Comparison of ENCODE assay signal across 13 cellular contexts in the genomic region with DNA sequence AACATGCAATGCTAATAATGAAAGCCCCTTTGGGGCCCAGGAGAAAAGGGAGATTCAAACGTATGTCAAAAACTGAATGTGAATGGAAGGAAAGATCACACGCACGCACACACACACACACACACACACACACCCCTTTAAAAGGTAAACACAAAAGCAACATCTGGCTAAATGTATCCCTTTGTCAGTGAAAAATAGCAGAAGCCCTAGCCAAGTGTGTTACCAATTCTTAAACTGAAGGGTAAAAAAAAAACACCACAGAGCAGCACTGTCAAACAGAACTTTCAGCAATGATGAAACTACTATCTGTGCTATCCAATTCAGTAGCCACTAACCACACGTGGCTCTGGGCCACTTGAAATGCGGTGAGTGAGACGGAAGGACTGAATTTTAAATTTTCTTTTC. TPM values are rescaled to one million over a fixed set of nuclear protein-coding genes. Genes with fewer than 3 reads are reported as not detected.
DNase-seq lines count a peak whose midpoint lies in the region; ATAC-seq and TF ChIP-seq lines count a peak whose summit lies in the region.
"Had no signal": no experiment of that assay in that cellular context is flagged by ENCODE, and none has a peak within 500 bp of the region (broad histone marks: within the 10 kb centered on the region; RNA-seq: fewer than 3 reads in every experiment).

No MANE protein-coding gene starts in this region.

- H3K4me3 ChIP-seq in SU-DHL-6 (ENCODE audit: insufficient read depth, low read length, poor library complexity, severe bottlenecking), result peak overlapping the region; percentile 66
- H3K4me3 ChIP-seq in fibroblast of mammary gland (ENCODE audit: control insufficient read depth, low read depth, low read length), result no peak overlapping the region
- H3K4me3 ChIP-seq: uterus had no signal

- no peaks in the 10 kb centered on the region for H3K27me3 Mint-ChIP-seq in CD4-positive, alpha-beta T cell

- peaks cover 92% of the 10 kb centered on the region for H3K79me2 ChIP-seq in SU-DHL-6 (ENCODE audit: insufficient read depth, low read length)
- H3K79me2 ChIP-seq: parathyroid adenoma had no signal

- H3K4me2 ChIP-seq in SU-DHL-6 (ENCODE audit: low read depth, low read length, poor library complexity, severe bottlenecking), result peak overlapping the region; percentile 97

- POLR2A ChIA-PET in CD4-positive, alpha-beta T cell (lab: Charles Lee), result interaction anchor here (1.0 to 1.1 kb wide), 2 partner anchors 12 to 131 kb away, joined by 3 read pairs; no protein-coding TSS in a partner anchor

- peaks cover 29% of the 10 kb centered on the region for H3K36me3 ChIP-seq in SU-DHL-6 (ENCODE audit: low read length)
- H3K36me3 ChIP-seq: uterus had no signal

- TF ChIP-seq CTCF in CD4-positive, alpha-beta T cell (IDR thresholded peaks at IDR 0.05), result no peak
- TF ChIP-seq CTCF in SU-DHL-6 (IDR thresholded peaks at IDR 0.05; ENCODE audit: insufficient read depth, low read length, poor library complexity, severe bottlenecking) (no peak), fibroblast of mammary gland (conservative IDR thresholded peaks at IDR 0.05; ENCODE audit: control insufficient read depth, insufficient read depth, low read depth, low read length) (no peak)

- H2AFZ ChIP-seq in SU-DHL-6 (ENCODE audit: low read depth, low read length, severe bottlenecking), result no peak overlapping the region
- H2AFZ ChIP-seq: parathyroid adenoma had no signal

- CTCF ChIA-PET in CD4-positive, alpha-beta T cell (lab: Charles Lee), result interaction anchor here (1.0 kb wide), 1 partner anchor 17 kb away, joined by 3 read pairs; no protein-coding TSS in a partner anchor

- DNase-seq in CD4-positive, alpha-beta T cell, result no peak
- DNase-seq in fibroblast of mammary gland (ENCODE audit: low read depth), result peak; percentile 49
- no peak for DNase-seq in NCI-H82 treated with DMSO at 0.1 percent for 48 hours (lab: John Stamatoyannopoulos, UW; ENCODE audit: unreplicated experiment)
- DNase-seq in NCI-H187 (lab: John Stamatoyannopoulos, UW), result no peak
- DNase-seq in SHP77 treated with DMSO at 0.1 percent for 48 hours (lab: John Stamatoyannopoulos, UW), result no peak
- no peak for DNase-seq in left colon
- DNase-seq: DMS153, KBM-7, T-helper 9 cell, uterus had no signal

- no peaks in the 10 kb centered on the region for H3K9me2 ChIP-seq in SU-DHL-6 (replicated peaks; ENCODE audit: insufficient read depth, low read length)

- peaks cover 84% of the 10 kb centered on the region for H3K4me1 Mint-ChIP-seq in CD4-positive, alpha-beta T cell (ENCODE audit: low read depth)

- H4K20me1 ChIP-seq in SU-DHL-6 (ENCODE audit: low read depth, low read length), result peaks cover 35% of the 10 kb centered on the region

- H3K27me3 ChIP-seq in CD4-positive, alpha-beta T cell (ENCODE audit: control insufficient read depth, insufficient read depth, low read length), result no peaks in the 10 kb centered on the region
- no peaks in the 10 kb centered on the region for H3K27me3 ChIP-seq in SU-DHL-6 (ENCODE audit: low read length)
- H3K27me3 ChIP-seq: uterus had no signal

- intact Hi-C loops in CD4-positive, alpha-beta T cell (cut with DNase I, micrococcal nuclease), result no loop called here
- intact Hi-C loops in left colon (cut with DNase I, micrococcal nuclease), result no loop called here

- peak overlapping the region; percentile 96 for H3K9ac ChIP-seq in SU-DHL-6 (ENCODE audit: low read length)
- H3K9ac ChIP-seq: parathyroid adenoma had no signal

- H3K36me3 Mint-ChIP-seq in CD4-positive, alpha-beta T cell (ENCODE audit: low read depth), result peaks cover 45% of the 10 kb centered on the region

- no peak for ATAC-seq in CD4-positive, alpha-beta T cell (ENCODE audit: poor library complexity)
- ATAC-seq in left colon, result no peak

- H3F3A ChIP-seq in SU-DHL-6 (ENCODE audit: insufficient read depth), result peaks cover 42% of the 10 kb centered on the region

- peak overlapping the region; percentile 16 for H3K4me3 Mint-ChIP-seq in CD4-positive, alpha-beta T cell

- H3K9me3 Mint-ChIP-seq in CD4-positive, alpha-beta T cell, result no peaks in the 10 kb centered on the region

- TF ChIP-seq POLR2A in GM18951 (IDR thresholded peaks at IDR 0.05; ENCODE audit: extremely low read depth, insufficient read depth, insufficient read length), result peak; percentile 22

- H3K9me3 ChIP-seq in CD4-positive, alpha-beta T cell (ENCODE audit: control insufficient read depth, low read length), result no peaks in the 10 kb centered on the region
- H3K9me3 ChIP-seq in SU-DHL-6 (ENCODE audit: insufficient read depth, low read length), result no peaks in the 10 kb centered on the region
- H3K9me3 ChIP-seq: uterus had no signal

- in situ Hi-C loops in GM18951 (cut with MboI; ENCODE audit: low sequenced_read_pairs, unreplicated experiment), result no loop called here

- peak overlapping the region; percentile 89 for H3K27ac Mint-ChIP-seq in CD4-positive, alpha-beta T cell

- H3K27ac ChIP-seq in CD4-positive, alpha-beta T cell (ENCODE audit: low read depth, low read length), result no peak overlapping the region
- H3K27ac ChIP-seq in SU-DHL-6 (ENCODE audit: low read depth, low read length), result peak overlapping the region; percentile 97
- H3K27ac ChIP-seq: parathyroid adenoma, uterus had no signal

RNA-seq across cellular contexts. Expression of gene RFTN1, which starts 4.9 kb away (rescaled TPM):
- 10 to 100 TPM; 55.7 to 56.4 TPM for total RNA-seq in CD4-positive, alpha-beta T cell
- total RNA-seq in left colon, result 1 to 10 TPM; 5.3 to 10.0 TPM

Comparison
In these comparisons a context has a peak if more than half of its experiments do, and no peak if none do; other contexts are left out.
1. RNA of gene RFTN1, which starts 4.9 kb away (total RNA-seq): 55.7 to 56.4 TPM in CD4-positive, alpha-beta T cell; 5.3 to 10.0 TPM in left colon; every median in the first group is over 4 times any median in the second.